In genomic region chr2:96608459-96609455, GRCh38 we compare ENCODE assay signal across 14 cellular contexts. TPM values are rescaled to one million over a fixed set of nuclear protein-coding genes. Genes with fewer than 3 reads are reported as not detected.
DNase-seq lines count a peak whose midpoint lies in the region; ATAC-seq and TF ChIP-seq lines count a peak whose summit lies in the region.
"Had no signal": no experiment of that assay in that cellular context is flagged by ENCODE, and none has a peak within 500 bp of the region (broad histone marks: within the 10 kb centered on the region; RNA-seq: fewer than 3 reads in every experiment).

No MANE protein-coding gene starts in this region.

- TF ChIP-seq CTCF in activated CD8-positive, alpha-beta T cell treated with anti-CD3 and anti-CD28 coated beads for 36 hours (IDR thresholded peaks at IDR 0.05), result no peak
- TF ChIP-seq CTCF in lower leg skin (IDR thresholded peaks at IDR 0.05), result no peak
- TF ChIP-seq CTCF in Peyer's patch (IDR thresholded peaks at IDR 0.05), result no peak

- H3K27ac ChIP-seq in ACC112 (ENCODE audit: low read depth, low read length), result peak overlapping the region; percentile 72
- no peak overlapping the region for H3K27ac ChIP-seq in Peyer's patch

- no peak overlapping the region for H3K4me3 Mint-ChIP-seq in activated CD8-positive, alpha-beta T cell treated with anti-CD3 and anti-CD28 coated beads for 36 hours
- H3K4me3 Mint-ChIP-seq: activated CD4-positive, alpha-beta T cell treated with anti-CD3 and anti-CD28 coated beads, Interleukin-2, amount 10 ng/mL, durations not matched to agents 7 days and 5 days had no signal

- H3K27me3 ChIP-seq in ACC112 (ENCODE audit: insufficient read depth, low read length) (no peaks in the 10 kb centered on the region), Peyer's patch (no peaks in the 10 kb centered on the region)

- peaks cover 59% of the 10 kb centered on the region for H3K36me3 Mint-ChIP-seq in activated CD8-positive, alpha-beta T cell treated with anti-CD3 and anti-CD28 coated beads for 36 hours (ENCODE audit: low read depth)

- H3K79me2 ChIP-seq in ACC112 (ENCODE audit: control insufficient read depth, insufficient read depth, low read length, unreplicated experiment), result no peaks in the 10 kb centered on the region

- H3K27ac Mint-ChIP-seq in activated CD8-positive, alpha-beta T cell treated with anti-CD3 and anti-CD28 coated beads for 36 hours, result peak overlapping the region; percentile 69
- H3K27ac Mint-ChIP-seq: activated CD4-positive, alpha-beta T cell treated with anti-CD3 and anti-CD28 coated beads, Interleukin-2, amount 10 ng/mL, durations not matched to agents 7 days and 5 days had no signal

- H2AFZ ChIP-seq in ACC112 (ENCODE audit: low read length, unreplicated experiment), result no peak overlapping the region

- H3K36me3 ChIP-seq in ACC112 (ENCODE audit: insufficient read depth, low read length) (peaks cover 47% of the 10 kb centered on the region; the same call in 1 of the 2 replicates), Peyer's patch (peaks cover 0 to 99% (median 2%) of the 10 kb centered on the region in 3 donors)

- H3K4me1 ChIP-seq in ACC112 (ENCODE audit: control insufficient read depth, insufficient read depth, low read length, unreplicated experiment), result peaks cover 23% of the 10 kb centered on the region
- H3K4me1 ChIP-seq in Peyer's patch, result peaks cover 0 to 4% (median 0%) of the 10 kb centered on the region in 4 donors
- H3K4me1 ChIP-seq: Caco-2 had no signal

- TF ChIP-seq POLR2A in lower leg skin (IDR thresholded peaks at IDR 0.05) (no peak), Peyer's patch (IDR thresholded peaks at IDR 0.05) (no peak)

- no peak for ATAC-seq in activated CD8-positive, alpha-beta T cell treated with anti-CD3 and anti-CD28 coated beads for 36 hours
- no peak for ATAC-seq in GM18873 (IDR thresholded peaks at IDR 0.05; ENCODE audit: low FRiP score, unreplicated experiment)

- intact Hi-C loops in activated CD8-positive, alpha-beta T cell treated with anti-CD3 and anti-CD28 coated beads for 36 hours (cut with micrococcal nuclease), result no loop called here
- intact Hi-C loops in lower leg skin (cut with DNase I; ENCODE audit: low total_unique reads), result no loop called here

- 87 to 90% methylated on average over 13 of the region's 13 CpGs for WGBS in lower leg skin, 2 donors

- DNase-seq in GM03348 (ENCODE audit: low spot score) (peak; percentile 28), kidney tubule cell (ENCODE audit: low spot score) (peak; percentile 91), lower leg skin (ENCODE audit: low spot score in 2 of 2) (no peak), NCI-H1105 (lab: John Stamatoyannopoulos, UW) (no peak), Peyer's patch (no peak)
- DNase-seq in activated CD8-positive, alpha-beta T cell treated with anti-CD3 and anti-CD28 coated beads for 36 hours, result no peak
- DNase-seq: activated CD4-positive, alpha-beta T cell treated with anti-CD3 and anti-CD28 coated beads, Interleukin-2, amount 10 ng/mL, durations not matched to agents 7 days and 5 days; Caco-2; mesendoderm; NCI-H2029 treated with DMSO at 0.1 percent for 48 hours; RPMI8226; stimulated activated CD8-positive, alpha-beta memory T cell treated with anti-CD3 and anti-CD28 coated beads, Interleukin-4, amount 100 ng/mL, for 48 hours had no signal

- POLR2A ChIA-PET in activated CD8-positive, alpha-beta T cell treated with anti-CD3 and anti-CD28 coated beads for 36 hours (lab: Charles Lee), result interaction anchor here (1.1 kb wide), 1 partner anchor 55 kb away, joined by 3 read pairs; no protein-coding TSS in a partner anchor

- H3K9me3 Mint-ChIP-seq in activated CD8-positive, alpha-beta T cell treated with anti-CD3 and anti-CD28 coated beads for 36 hours, result no peaks in the 10 kb centered on the region
- H3K9me3 Mint-ChIP-seq: activated CD4-positive, alpha-beta T cell treated with anti-CD3 and anti-CD28 coated beads, Interleukin-2, amount 10 ng/mL, durations not matched to agents 7 days and 5 days had no signal

- CTCF ChIA-PET in activated CD8-positive, alpha-beta T cell treated with anti-CD3 and anti-CD28 coated beads for 36 hours (lab: Charles Lee), result interaction anchor here (1.3 to 2.2 kb wide), 2 partner anchors 11 to 53 kb away, joined by 3 to 4 read pairs; no protein-coding TSS in a partner anchor

- no peak overlapping the region for H3K4me3 ChIP-seq in ACC112 (ENCODE audit: low read depth, low read length)
- no peak overlapping the region for H3K4me3 ChIP-seq in lower leg skin (ENCODE audit: low read depth, poor library complexity, severe bottlenecking)
- no peak overlapping the region for H3K4me3 ChIP-seq in Peyer's patch

- H3K27me3 Mint-ChIP-seq in activated CD8-positive, alpha-beta T cell treated with anti-CD3 and anti-CD28 coated beads for 36 hours, result no peaks in the 10 kb centered on the region
- H3K27me3 Mint-ChIP-seq: activated CD4-positive, alpha-beta T cell treated with anti-CD3 and anti-CD28 coated beads, Interleukin-2, amount 10 ng/mL, durations not matched to agents 7 days and 5 days had no signal

- no peaks in the 10 kb centered on the region for H3K9me3 ChIP-seq in Peyer's patch
- H3K9me3 ChIP-seq: Caco-2 had no signal

- no peaks in the 10 kb centered on the region for H3K4me1 Mint-ChIP-seq in activated CD8-positive, alpha-beta T cell treated with anti-CD3 and anti-CD28 coated beads for 36 hours (ENCODE audit: low read depth)
- H3K4me1 Mint-ChIP-seq: activated CD4-positive, alpha-beta T cell treated with anti-CD3 and anti-CD28 coated beads, Interleukin-2, amount 10 ng/mL, durations not matched to agents 7 days and 5 days had no signal

RNA-seq across cellular contexts. Expression of gene KANSL3, which starts 29.4 kb away (rescaled TPM):
- total RNA-seq in activated CD8-positive, alpha-beta T cell treated with anti-CD3 and anti-CD28 coated beads for 36 hours, result 10 to 100 TPM; 37.8 to 39.8 TPM
- total RNA-seq in lower leg skin, result 10 to 100 TPM; 20.1 to 39.6 (median 36.0) TPM
- 10 to 100 TPM; 31.5 to 69.2 (median 59.6) TPM for total RNA-seq in Peyer's patch

RNA-seq across cellular contexts. Expression of gene FER1L5, which starts 33.8 kb away (rescaled TPM):
- not detected for total RNA-seq in activated CD8-positive, alpha-beta T cell treated with anti-CD3 and anti-CD28 coated beads for 36 hours
- total RNA-seq in lower leg skin (not detected), Peyer's patch (not detected)
- total RNA-seq: activated CD4-positive, alpha-beta T cell treated with anti-CD3 and anti-CD28 coated beads, Interleukin-2, amount 10 ng/mL, durations not matched to agents 7 days and 5 days had no signal

Comparison
In these comparisons a context has a peak if more than half of its experiments do, and no peak if none do; other contexts are left out.
1. DNase-seq: peak in GM03348 (single experiment) and kidney tubule cell (single experiment); none in activated CD8-positive, alpha-beta T cell treated with anti-CD3 and anti-CD28 coated beads for 36 hours (single experiment), lower leg skin (0 of 2), NCI-H1105 (single experiment) and Peyer's patch (0 of 3).